1 cellular context compared by ENCODE assay signal in genomic region chr17:50977487-50978159, GRCh38.
TF ChIP-seq lines count a peak whose summit lies in the region.

No MANE protein-coding gene starts in this region.

TF ChIP-seq in HepG2, 621 proteins besides CTCF, POLR2A, EP300 and RAD21 (continued from another document and continues in another):
- peak; percentile 60; the same call in 1 of the 2 replicates for TF ChIP-seq MLXIP (CRISPR knock-in tag; IDR thresholded peaks at IDR 0.05; ENCODE audit: borderline replicate concordance)
- peak; percentile 52; the same call in 1 of the 2 replicates for TF ChIP-seq ZNF644 (CRISPR knock-in tag; IDR thresholded peaks at IDR 0.05; ENCODE audit: low read depth)
- no peak for TF ChIP-seq ZNF572 (CRISPR knock-in tag; IDR thresholded peaks at IDR 0.05)
- peak; percentile 90; the same call in 1 of the 2 replicates for TF ChIP-seq ZNF614 (CRISPR knock-in tag; IDR thresholded peaks at IDR 0.05; ENCODE audit: borderline replicate concordance)
- peak; percentile 83; the same call in 1 of the 2 replicates for TF ChIP-seq ZNF766 (CRISPR knock-in tag; IDR thresholded peaks at IDR 0.05; ENCODE audit: borderline replicate concordance)
- no peak for TF ChIP-seq ZNF318 (CRISPR knock-in tag; IDR thresholded peaks at IDR 0.05)
- no peak for TF ChIP-seq NR2F2 (IDR thresholded peaks at IDR 0.05; ENCODE audit: borderline replicate concordance, low read depth)
- peak; percentile 48; the same call in 1 of the 2 replicates for TF ChIP-seq KDM6A (CRISPR knock-in tag; IDR thresholded peaks at IDR 0.05; ENCODE audit: low read depth)
- TF ChIP-seq, protein P1, sequence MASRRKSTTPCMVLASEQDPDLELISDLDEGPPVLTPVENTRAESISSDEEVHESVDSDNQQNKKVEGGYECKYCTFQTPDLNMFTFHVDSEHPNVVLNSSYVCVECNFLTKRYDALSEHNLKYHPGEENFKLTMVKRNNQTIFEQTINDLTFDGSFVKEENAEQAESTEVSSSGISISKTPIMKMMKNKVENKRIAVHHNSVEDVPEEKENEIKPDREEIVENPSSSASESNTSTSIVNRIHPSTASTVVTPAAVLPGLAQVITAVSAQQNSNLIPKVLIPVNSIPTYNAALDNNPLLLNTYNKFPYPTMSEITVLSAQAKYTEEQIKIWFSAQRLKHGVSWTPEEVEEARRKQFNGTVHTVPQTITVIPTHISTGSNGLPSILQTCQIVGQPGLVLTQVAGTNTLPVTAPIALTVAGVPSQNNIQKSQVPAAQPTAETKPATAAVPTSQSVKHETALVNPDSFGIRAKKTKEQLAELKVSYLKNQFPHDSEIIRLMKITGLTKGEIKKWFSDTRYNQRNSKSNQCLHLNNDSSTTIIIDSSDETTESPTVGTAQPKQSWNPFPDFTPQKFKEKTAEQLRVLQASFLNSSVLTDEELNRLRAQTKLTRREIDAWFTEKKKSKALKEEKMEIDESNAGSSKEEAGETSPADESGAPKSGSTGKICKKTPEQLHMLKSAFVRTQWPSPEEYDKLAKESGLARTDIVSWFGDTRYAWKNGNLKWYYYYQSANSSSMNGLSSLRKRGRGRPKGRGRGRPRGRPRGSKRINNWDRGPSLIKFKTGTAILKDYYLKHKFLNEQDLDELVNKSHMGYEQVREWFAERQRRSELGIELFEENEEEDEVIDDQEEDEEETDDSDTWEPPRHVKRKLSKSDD (CRISPR knock-in tag; IDR thresholded peaks at IDR 0.05; ENCODE audit: low read depth): no peak
- no peak for TF ChIP-seq ZBTB7A (CRISPR knock-in tag; IDR thresholded peaks at IDR 0.05)
- TF ChIP-seq NCOA5 (CRISPR knock-in tag; IDR thresholded peaks at IDR 0.05): no peak
- no peak for TF ChIP-seq ZNF383 (CRISPR knock-in tag; IDR thresholded peaks at IDR 0.05; ENCODE audit: borderline replicate concordance)
- TF ChIP-seq, protein P2, sequence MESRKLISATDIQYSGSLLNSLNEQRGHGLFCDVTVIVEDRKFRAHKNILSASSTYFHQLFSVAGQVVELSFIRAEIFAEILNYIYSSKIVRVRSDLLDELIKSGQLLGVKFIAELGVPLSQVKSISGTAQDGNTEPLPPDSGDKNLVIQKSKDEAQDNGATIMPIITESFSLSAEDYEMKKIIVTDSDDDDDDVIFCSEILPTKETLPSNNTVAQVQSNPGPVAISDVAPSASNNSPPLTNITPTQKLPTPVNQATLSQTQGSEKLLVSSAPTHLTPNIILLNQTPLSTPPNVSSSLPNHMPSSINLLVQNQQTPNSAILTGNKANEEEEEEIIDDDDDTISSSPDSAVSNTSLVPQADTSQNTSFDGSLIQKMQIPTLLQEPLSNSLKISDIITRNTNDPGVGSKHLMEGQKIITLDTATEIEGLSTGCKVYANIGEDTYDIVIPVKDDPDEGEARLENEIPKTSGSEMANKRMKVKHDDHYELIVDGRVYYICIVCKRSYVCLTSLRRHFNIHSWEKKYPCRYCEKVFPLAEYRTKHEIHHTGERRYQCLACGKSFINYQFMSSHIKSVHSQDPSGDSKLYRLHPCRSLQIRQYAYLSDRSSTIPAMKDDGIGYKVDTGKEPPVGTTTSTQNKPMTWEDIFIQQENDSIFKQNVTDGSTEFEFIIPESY (CRISPR knock-in tag; IDR thresholded peaks at IDR 0.05): peak; percentile 34; the same call in 1 of the 2 replicates
- TF ChIP-seq RBM22 (optimal IDR thresholded peaks at IDR 0.05; ENCODE audit: low read length): no peak
- no peak for TF ChIP-seq HMGXB4 (CRISPR knock-in tag; IDR thresholded peaks at IDR 0.05; ENCODE audit: borderline replicate concordance in 1 of 2, low read depth in 1 of 2)
- TF ChIP-seq PBX2 (CRISPR knock-in tag; IDR thresholded peaks at IDR 0.05): no peak
- peak; percentile 60 for TF ChIP-seq ZNF292 (CRISPR knock-in tag; IDR thresholded peaks at IDR 0.05; ENCODE audit: borderline replicate concordance, low read depth)
- TF ChIP-seq ZNF788 (CRISPR knock-in tag; IDR thresholded peaks at IDR 0.05; ENCODE audit: borderline replicate concordance): peak; percentile 27; the same call in 1 of the 2 replicates
- peak; percentile 100 for TF ChIP-seq ZNF770 (CRISPR knock-in tag; IDR thresholded peaks at IDR 0.05)
- no peak for TF ChIP-seq DZIP1 (CRISPR knock-in tag; IDR thresholded peaks at IDR 0.05)
- peak; percentile 67; the same call in 1 of the 2 replicates for TF ChIP-seq TSC22D2 (CRISPR knock-in tag; IDR thresholded peaks at IDR 0.05; ENCODE audit: borderline replicate concordance)
- TF ChIP-seq, protein P3, sequence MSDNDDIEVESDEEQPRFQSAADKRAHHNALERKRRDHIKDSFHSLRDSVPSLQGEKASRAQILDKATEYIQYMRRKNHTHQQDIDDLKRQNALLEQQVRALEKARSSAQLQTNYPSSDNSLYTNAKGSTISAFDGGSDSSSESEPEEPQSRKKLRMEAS (IDR thresholded peaks at IDR 0.05): peak; percentile 70
- no peak for TF ChIP-seq ZNF605 (CRISPR knock-in tag; IDR thresholded peaks at IDR 0.05)
